8 cellular contexts compared by ENCODE assay signal in genomic region chr7:30134523-30135270, GRCh38. TPM values are rescaled to one million over a fixed set of nuclear protein-coding genes. Genes with fewer than 3 reads are reported as not detected.
DNase-seq lines count a peak whose midpoint lies in the region; ATAC-seq and TF ChIP-seq lines count a peak whose summit lies in the region.

Gene MTURN, plus strand, starts transcription at chr7:30134986. Its CDS starts 151 bp downstream, at chr7:30135137.

- intact Hi-C loops in lower lobe of right lung (cut with DNase I): no loop called here

- peak within 1 kb of the TSS; percentile 92 for H3K4me3 ChIP-seq in lower lobe of right lung

- no peaks in the 10 kb centered on the region for H3K36me3 ChIP-seq in lower lobe of right lung

- ATAC-seq in GM19438 (IDR thresholded peaks at IDR 0.05; ENCODE audit: low read depth, unreplicated experiment) (peak; percentile 84), HG03558 (IDR thresholded peaks at IDR 0.05; ENCODE audit: extremely low read depth, unreplicated experiment) (peak; percentile 70), lower lobe of right lung (peak; percentile 83 to 85)

- peak; percentile 26 to 96 (median 81) for DNase-seq in C1 segment of cervical spinal cord (lab: John Stamatoyannopoulos, UW)
- DNase-seq in NCI-H82 treated with DMSO at 0.1 percent for 48 hours (lab: John Stamatoyannopoulos, UW; ENCODE audit: unreplicated experiment): peak; percentile 70
- DNase-seq in activated CD8-positive, alpha-beta memory T cell treated with anti-CD3 and anti-CD28 coated beads for 1 hour (ENCODE audit: extremely low read depth in 1 of 2, low read depth in 1 of 2): peak; percentile 66 to 80
- DNase-seq in effector CD4-positive, alpha-beta T cell: peak; percentile 87
- DNase-seq in lower lobe of right lung: peak; percentile 93
- peak; percentile 84 to 88 for DNase-seq in stimulated activated CD4-positive, alpha-beta T cell treated with anti-CD3 and anti-CD28 coated beads, Interleukin-4, amount 100 ng/mL, for 4 hours

- H3K27me3 ChIP-seq in lower lobe of right lung (ENCODE audit: low read depth): no peaks in the 10 kb centered on the region

- H3K4me1 ChIP-seq in lower lobe of right lung: peaks cover 38% of the 10 kb centered on the region

- H3K27ac ChIP-seq in lower lobe of right lung: peak within 1 kb of the TSS; percentile 92

- no peaks in the 10 kb centered on the region for H3K9me3 ChIP-seq in lower lobe of right lung

- no peak for TF ChIP-seq CTCF in lower lobe of right lung (IDR thresholded peaks at IDR 0.05)

RNA-seq across cellular contexts. Expression of gene MTURN, which starts in this region (rescaled TPM):
- 39.4 TPM for total RNA-seq in lower lobe of right lung

Comparison
In these comparisons a context has a peak if more than half of its experiments do, and no peak if none do; other contexts are left out.
1. Peak in every context shown above with its lines: DNase-seq, ATAC-seq, H3K4me3 ChIP-seq and H3K27ac ChIP-seq.